ENCODE assay signal across 16 cellular contexts in genomic region chr18:79454034-79454735, GRCh38. TPM values are rescaled to one million over a fixed set of nuclear protein-coding genes. Genes with fewer than 3 reads are reported as not detected.
DNase-seq lines count a peak whose midpoint lies in the region; ATAC-seq, FAIRE-seq and TF ChIP-seq lines count a peak whose summit lies in the region.
"Had no signal": no experiment of that assay in that cellular context is flagged by ENCODE, and none has a peak within 500 bp of the region (broad histone marks: within the 10 kb centered on the region; RNA-seq: fewer than 3 reads in every experiment).

No MANE protein-coding gene starts in this region.

- H3K36me3 ChIP-seq in body of pancreas (replicated peaks in 1 of 2; ENCODE audit: insufficient read depth in 1 of 2, low read depth in 2 of 2) (peaks cover 0 to 2% of the 10 kb centered on the region in 2 donors), right atrium auricular region (peaks cover 42% of the 10 kb centered on the region), spleen (peaks cover 2 to 100% (median 77%) of the 10 kb centered on the region in 6 donors)
- H3K36me3 ChIP-seq: pancreas had no signal

- intact Hi-C loops in body of pancreas (cut with DNase I): no loop called here
- intact Hi-C loops in spleen (cut with DNase I; ENCODE audit: low total_unique reads): no loop called here
- intact Hi-C loops in posterior vena cava (cut with DNase I): loop anchor here in 1 of 2 donors (10.0 kb wide), 1 partner anchor 49 kb away; no protein-coding TSS in a partner anchor

- H3K4me1 ChIP-seq in body of pancreas (peaks cover 15% of the 10 kb centered on the region), right atrium auricular region (peaks cover 0 to 28% of the 10 kb centered on the region in 2 donors), spleen (peaks cover 5 to 44% (median 32%) of the 10 kb centered on the region in 6 donors)
- H3K4me1 ChIP-seq: pancreas had no signal

- H3K27me3 ChIP-seq in body of pancreas (no peaks in the 10 kb centered on the region), right atrium auricular region (no peaks in the 10 kb centered on the region), spleen (replicated peaks in 1 of 7) (no peaks in the 10 kb centered on the region)
- H3K27me3 ChIP-seq: pancreas had no signal

- ATAC-seq in body of pancreas: no peak
- no peak for ATAC-seq in HG03342 (IDR thresholded peaks at IDR 0.05; ENCODE audit: unreplicated experiment)
- ATAC-seq: pancreas had no signal

- H3K9me3 ChIP-seq in body of pancreas (no peaks in the 10 kb centered on the region), right atrium auricular region (no peaks in the 10 kb centered on the region), spleen (no peaks in the 10 kb centered on the region)
- H3K9me3 ChIP-seq: pancreas had no signal

- no peak for FAIRE-seq in GM12891 (lab: Jason Lieb, UNC)
- FAIRE-seq: pancreas had no signal

- H3K27ac ChIP-seq in body of pancreas: peak overlapping the region in 1 of 4 donors; percentile 36
- H3K27ac ChIP-seq in right atrium auricular region: no peak overlapping the region
- H3K27ac ChIP-seq in spleen: peak overlapping the region in 6 of 8 donors; percentile 13 to 62 (median 37)
- H3K27ac ChIP-seq: C4-2B, pancreas had no signal

- TF ChIP-seq CTCF in body of pancreas (IDR thresholded peaks at IDR 0.05) (no peak), right atrium auricular region (IDR thresholded peaks at IDR 0.05) (no peak), spleen (IDR thresholded peaks at IDR 0.05 in 8 of 11, conservative IDR thresholded peaks at IDR 0.05 in 3 of 11) (no peak)

- WGBS in body of pancreas, 2 donors: 75 to 90% methylated on average over 20 to 23 of the region's 26 CpGs
- WGBS in spleen, 5 donors: 73 to 86% (median 80%) methylated on average over 18 to 26 of the region's 26 CpGs

- DNase-seq in GM12891 (ENCODE audit: insufficient read length, low spot score) (no peak), body of pancreas (peak in 3 of 4 donors; percentile 15 to 28 (median 19)), right atrium auricular region (ENCODE audit: low spot score) (peak; percentile 80), spleen (no peak), posterior vena cava (ENCODE audit: low spot score) (no peak), NCI-H526 (lab: John Stamatoyannopoulos, UW) (no peak)
- DNase-seq: activated CD4-positive, alpha-beta T cell treated with anti-CD3 and anti-CD28 coated beads, Interleukin-2, amount 50 U/mL, for 4 hours; activated naive CD8-positive, alpha-beta T cell treated with anti-CD3 and anti-CD28 coated beads, Interleukin-2, amount 10 ng/mL, durations not matched to agents 7 days and 5 days; activated T-cell treated with anti-CD3 and anti-CD28 coated beads, Interleukin-2, amount 50 U/mL, for 1 hour; DMS79 treated with DMSO at 0.1 percent for 48 hours; head of caudate nucleus; NCI-H446 had no signal

- TF ChIP-seq POLR2A in GM12891 (IDR thresholded peaks at IDR 0.05; ENCODE audit: low read depth, low read length) (peak; percentile 56; the same call in 1 of the 2 replicates), body of pancreas (IDR thresholded peaks at IDR 0.05) (no peak), spleen (IDR thresholded peaks at IDR 0.05) (no peak)

- no peak overlapping the region for H3K4me3 ChIP-seq in body of pancreas
- H3K4me3 ChIP-seq in right atrium auricular region: no peak overlapping the region
- no peak overlapping the region for H3K4me3 ChIP-seq in spleen
- H3K4me3 ChIP-seq: pancreas had no signal

TF ChIP-seq in GM12891, 5 proteins besides CTCF, POLR2A, EP300 and RAD21:
- TF ChIP-seq POLR2AphosphoS5 (IDR thresholded peaks at IDR 0.05; ENCODE audit: low read depth, low read length): no peak
- TF ChIP-seq POU2F2 (IDR thresholded peaks at IDR 0.05; ENCODE audit: low read depth, low read length): no peak
- no peak for TF ChIP-seq PAX5 (IDR thresholded peaks at IDR 0.05; ENCODE audit: insufficient read depth, low read length, severe bottlenecking)
- no peak for TF ChIP-seq SPI1 (IDR thresholded peaks at IDR 0.05; ENCODE audit: low read depth, low read length)
- TF ChIP-seq TAF1 (IDR thresholded peaks at IDR 0.05; ENCODE audit: low read depth, low read length): no peak

RNA-seq across cellular contexts. Expression of gene NFATC1, which starts 58.5 kb away (rescaled TPM):
- 34.8 TPM for polyA plus RNA-seq in GM12891 (2012; ENCODE audit: low read depth, missing spikeins)
- total RNA-seq in body of pancreas: 1 to 10 TPM; 5.2 to 5.9 TPM
- total RNA-seq in right atrium auricular region: 10 to 100 TPM; 19.0 to 20.2 TPM
- 10 to 100 TPM; 38.6 to 64.9 (median 56.1) TPM for total RNA-seq in spleen
- polyA plus RNA-seq in spleen: 10 to 100 TPM; 20.7 to 36.4 (median 30.0) TPM
- total RNA-seq in posterior vena cava: 10 to 100 TPM; 23.9 to 26.9 TPM
- total RNA-seq: HT-29 had no signal

Comparison
In these comparisons a context has a peak if more than half of its experiments do, and no peak if none do; other contexts are left out.
1. DNase-seq: peak in body of pancreas (3 of 4) and right atrium auricular region (single experiment); none in GM12891 (single experiment), spleen (single experiment), posterior vena cava (single experiment) and NCI-H526 (0 of 2).
2. H3K27ac ChIP-seq: peak in spleen (6 of 8); none in right atrium auricular region (0 of 2).